25 cellular contexts compared by ENCODE assay signal in the genomic region with DNA sequence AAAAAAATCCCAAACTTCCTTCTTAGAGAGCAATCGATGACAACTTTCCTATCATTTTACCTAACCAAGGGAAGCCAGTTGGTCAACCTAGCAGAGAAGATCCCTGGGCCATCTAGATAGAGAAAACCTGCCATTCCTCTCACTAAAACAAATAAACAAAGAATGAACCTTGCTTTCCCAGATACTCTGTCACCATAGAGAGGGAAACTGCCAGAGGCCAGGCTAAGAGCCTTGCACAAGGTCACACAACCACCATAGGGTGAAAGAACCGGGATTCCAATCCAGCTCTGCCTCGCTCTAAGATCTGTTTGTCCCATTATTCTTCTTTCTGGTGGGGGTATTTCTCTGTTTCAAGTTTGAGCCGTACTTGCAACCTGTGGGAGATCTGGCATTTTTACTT.
"Had no signal": no experiment of that assay in that cellular context is flagged by ENCODE, and none has a peak within 500 bp of the region (broad histone marks: within the 10 kb centered on the region; RNA-seq: fewer than 3 reads in every experiment).

No MANE protein-coding gene starts in this region.

- H3K9me3 ChIP-seq: colonic mucosa, esophagus squamous epithelium, gastrocnemius medialis, heart right ventricle, left ventricle myocardium inferior, lower lobe of right lung, mucosa of descending colon had no signal

- H3K4me3 Mint-ChIP-seq: dendritic cell treated with granulocyte-macrophage colony-stimulating factor and Interleukin-4, amounts not matched to agents 40 ng/mL and 50 ng/mL, for 4 days; effector memory CD8-positive, alpha-beta T cell; endodermal cell; mesothelial cell of epicardium; naive thymus-derived CD8-positive, alpha-beta T cell had no signal

- H3K27ac Mint-ChIP-seq: dendritic cell treated with granulocyte-macrophage colony-stimulating factor and Interleukin-4, amounts not matched to agents 40 ng/mL and 50 ng/mL, for 4 days; effector memory CD8-positive, alpha-beta T cell; endodermal cell; mesothelial cell of epicardium; naive thymus-derived CD8-positive, alpha-beta T cell had no signal

- H3K4me1 ChIP-seq: colonic mucosa, gastrocnemius medialis had no signal

- H3K36me3 ChIP-seq: colonic mucosa, esophagus squamous epithelium, gastrocnemius medialis, heart right ventricle, left ventricle myocardium inferior, lower lobe of right lung had no signal

- H3K4me3 ChIP-seq: colonic mucosa, esophagus squamous epithelium, gastrocnemius medialis, heart right ventricle, left ventricle myocardium inferior, lower lobe of right lung, mucosa of descending colon had no signal

- H3K9me3 Mint-ChIP-seq: dendritic cell treated with granulocyte-macrophage colony-stimulating factor and Interleukin-4, amounts not matched to agents 40 ng/mL and 50 ng/mL, for 4 days; effector memory CD8-positive, alpha-beta T cell; endodermal cell; mesothelial cell of epicardium; naive thymus-derived CD8-positive, alpha-beta T cell had no signal

- ATAC-seq: effector memory CD8-positive, alpha-beta T cell; esophagus mucosa; gastrocnemius medialis; heart right ventricle; left cardiac atrium; lower lobe of right lung; mucosa of descending colon; naive thymus-derived CD8-positive, alpha-beta T cell had no signal

- H3K4me1 Mint-ChIP-seq: naive thymus-derived CD8-positive, alpha-beta T cell had no signal

- DNase-seq: colonic mucosa; cortex of kidney; effector CD8-positive, alpha-beta T cell; effector memory CD8-positive, alpha-beta T cell; endodermal cell; erythroblast; esophagus squamous epithelium; foreskin fibroblast; foreskin melanocyte; gastrocnemius medialis; glutamatergic neuron; head of caudate nucleus; heart right ventricle; hippocampal formation; left cardiac atrium; left ventricle myocardium inferior; lower lobe of right lung; mesenchymal stem cell; mucosa of descending colon; naive B cell; naive thymus-derived CD8-positive, alpha-beta T cell had no signal

- H3K27ac ChIP-seq: colonic mucosa, epithelial cell of prostate, esophagus squamous epithelium, gastrocnemius medialis, heart right ventricle, left ventricle myocardium inferior, lower lobe of right lung had no signal

- H3K36me3 Mint-ChIP-seq: mesothelial cell of epicardium; naive B cell; naive thymus-derived CD8-positive, alpha-beta T cell had no signal
